Comparison of ENCODE assay signal across 1 cellular context in genomic region chr14:22474730-22475351, GRCh38.
TF ChIP-seq lines count a peak whose summit lies in the region.

No MANE protein-coding gene starts in this region.

TF ChIP-seq in HepG2, 621 proteins besides CTCF, POLR2A, EP300 and RAD21:
- TF ChIP-seq, protein P1, sequence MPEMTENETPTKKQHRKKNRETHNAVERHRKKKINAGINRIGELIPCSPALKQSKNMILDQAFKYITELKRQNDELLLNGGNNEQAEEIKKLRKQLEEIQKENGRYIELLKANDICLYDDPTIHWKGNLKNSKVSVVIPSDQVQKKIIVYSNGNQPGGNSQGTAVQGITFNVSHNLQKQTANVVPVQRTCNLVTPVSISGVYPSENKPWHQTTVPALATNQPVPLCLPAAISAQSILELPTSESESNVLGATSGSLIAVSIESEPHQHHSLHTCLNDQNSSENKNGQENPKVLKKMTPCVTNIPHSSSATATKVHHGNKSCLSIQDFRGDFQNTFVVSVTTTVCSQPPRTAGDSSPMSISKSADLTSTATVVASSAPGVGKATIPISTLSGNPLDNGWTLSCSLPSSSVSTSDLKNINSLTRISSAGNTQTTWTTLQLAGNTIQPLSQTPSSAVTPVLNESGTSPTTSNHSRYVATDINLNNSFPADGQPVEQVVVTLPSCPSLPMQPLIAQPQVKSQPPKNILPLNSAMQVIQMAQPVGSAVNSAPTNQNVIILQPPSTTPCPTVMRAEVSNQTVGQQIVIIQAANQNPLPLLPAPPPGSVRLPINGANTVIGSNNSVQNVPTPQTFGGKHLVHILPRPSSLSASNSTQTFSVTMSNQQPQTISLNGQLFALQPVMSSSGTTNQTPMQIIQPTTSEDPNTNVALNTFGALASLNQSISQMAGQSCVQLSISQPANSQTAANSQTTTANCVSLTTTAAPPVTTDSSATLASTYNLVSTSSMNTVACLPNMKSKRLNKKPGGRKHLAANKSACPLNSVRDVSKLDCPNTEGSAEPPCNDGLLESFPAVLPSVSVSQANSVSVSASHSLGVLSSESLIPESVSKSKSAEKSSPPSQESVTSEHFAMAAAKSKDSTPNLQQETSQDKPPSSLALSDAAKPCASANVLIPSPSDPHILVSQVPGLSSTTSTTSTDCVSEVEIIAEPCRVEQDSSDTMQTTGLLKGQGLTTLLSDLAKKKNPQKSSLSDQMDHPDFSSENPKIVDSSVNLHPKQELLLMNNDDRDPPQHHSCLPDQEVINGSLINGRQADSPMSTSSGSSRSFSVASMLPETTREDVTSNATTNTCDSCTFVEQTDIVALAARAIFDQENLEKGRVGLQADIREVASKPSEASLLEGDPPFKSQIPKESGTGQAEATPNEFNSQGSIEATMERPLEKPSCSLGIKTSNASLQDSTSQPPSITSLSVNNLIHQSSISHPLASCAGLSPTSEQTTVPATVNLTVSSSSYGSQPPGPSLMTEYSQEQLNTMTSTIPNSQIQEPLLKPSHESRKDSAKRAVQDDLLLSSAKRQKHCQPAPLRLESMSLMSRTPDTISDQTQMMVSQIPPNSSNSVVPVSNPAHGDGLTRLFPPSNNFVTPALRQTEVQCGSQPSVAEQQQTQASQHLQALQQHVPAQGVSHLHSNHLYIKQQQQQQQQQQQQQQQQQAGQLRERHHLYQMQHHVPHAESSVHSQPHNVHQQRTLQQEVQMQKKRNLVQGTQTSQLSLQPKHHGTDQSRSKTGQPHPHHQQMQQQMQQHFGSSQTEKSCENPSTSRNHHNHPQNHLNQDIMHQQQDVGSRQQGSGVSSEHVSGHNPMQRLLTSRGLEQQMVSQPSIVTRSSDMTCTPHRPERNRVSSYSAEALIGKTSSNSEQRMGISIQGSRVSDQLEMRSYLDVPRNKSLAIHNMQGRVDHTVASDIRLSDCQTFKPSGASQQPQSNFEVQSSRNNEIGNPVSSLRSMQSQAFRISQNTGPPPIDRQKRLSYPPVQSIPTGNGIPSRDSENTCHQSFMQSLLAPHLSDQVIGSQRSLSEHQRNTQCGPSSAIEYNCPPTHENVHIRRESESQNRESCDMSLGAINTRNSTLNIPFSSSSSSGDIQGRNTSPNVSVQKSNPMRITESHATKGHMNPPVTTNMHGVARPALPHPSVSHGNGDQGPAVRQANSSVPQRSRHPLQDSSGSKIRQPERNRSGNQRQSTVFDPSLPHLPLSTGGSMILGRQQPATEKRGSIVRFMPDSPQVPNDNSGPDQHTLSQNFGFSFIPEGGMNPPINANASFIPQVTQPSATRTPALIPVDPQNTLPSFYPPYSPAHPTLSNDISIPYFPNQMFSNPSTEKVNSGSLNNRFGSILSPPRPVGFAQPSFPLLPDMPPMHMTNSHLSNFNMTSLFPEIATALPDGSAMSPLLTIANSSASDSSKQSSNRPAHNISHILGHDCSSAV (CRISPR knock-in tag; IDR thresholded peaks at IDR 0.05; ENCODE audit: borderline replicate concordance): no peak
- TF ChIP-seq CREB1 (IDR thresholded peaks at IDR 0.05): 0 out of 2 replicates have a peak, but pooled peaks have one; percentile 4
- TF ChIP-seq CREB1 (CRISPR knock-in tag; IDR thresholded peaks at IDR 0.05): no peak
TF ChIP-seq in HepG2: peak in this region for 1.
